In the genomic region with DNA sequence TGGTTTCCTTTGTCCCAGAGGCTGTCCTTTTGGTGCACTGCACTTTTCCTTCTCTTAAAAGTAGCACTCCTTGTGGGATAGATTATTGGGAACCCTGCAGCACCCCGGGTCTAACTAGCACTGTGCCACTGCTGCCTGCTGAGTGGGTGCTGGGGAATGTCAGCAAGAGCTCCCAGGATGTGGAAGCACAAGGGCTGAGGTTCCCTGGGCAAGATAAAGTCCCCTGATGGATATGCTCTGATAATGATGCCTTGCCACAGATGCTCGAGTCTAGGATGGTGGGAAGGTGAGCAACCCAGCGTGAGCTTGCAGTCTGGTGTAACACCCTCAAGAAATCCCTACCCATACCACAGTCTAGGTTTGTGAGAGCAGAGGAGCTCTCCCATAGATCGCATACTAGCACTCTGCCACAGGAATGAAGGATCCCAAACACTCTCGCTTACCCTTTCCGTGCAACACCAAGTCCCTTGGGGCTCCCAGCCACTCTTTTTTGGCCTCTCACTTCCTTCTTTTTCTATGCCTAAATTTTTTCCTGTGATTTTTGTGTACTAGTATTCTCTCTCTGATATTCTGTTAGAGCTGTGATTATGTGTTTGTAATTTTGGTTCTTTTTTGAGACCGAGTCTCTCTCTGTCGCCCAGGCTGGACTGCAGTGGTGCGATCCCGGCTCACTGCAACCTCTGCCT, we compare ENCODE assay signal across 1 cellular context.
TF ChIP-seq lines count a peak whose summit lies in the region.

No MANE protein-coding gene starts in this region.

TF ChIP-seq in GM12878, 131 proteins besides CTCF, POLR2A, EP300 and RAD21:
- TF ChIP-seq CEBPB (IDR thresholded peaks at IDR 0.05; ENCODE audit: borderline replicate concordance in 1 of 2, low read depth in 2 of 2, low read length in 2 of 2) (no peak), CHD2 (IDR thresholded peaks at IDR 0.05; ENCODE audit: borderline replicate concordance, low read depth, low read length) (no peak), SPI1 (IDR thresholded peaks at IDR 0.05; ENCODE audit: borderline replicate concordance, insufficient read depth, low read depth, low read length) (peak; percentile 50; the same call in 1 of the 2 replicates), BACH1 (IDR thresholded peaks at IDR 0.05; ENCODE audit: borderline replicate concordance) (no peak), MEF2A (IDR thresholded peaks at IDR 0.05; ENCODE audit: insufficient read depth, low read depth, low read length) (no peak), NR2F1 (conservative IDR thresholded peaks at IDR 0.05) (no peak), MEF2B (IDR thresholded peaks at IDR 0.05; ENCODE audit: partially characterized antibody, poor library complexity, severe bottlenecking) (peak; percentile 38), KDM1A (IDR thresholded peaks at IDR 0.05; ENCODE audit: borderline replicate concordance) (no peak)
- TF ChIP-seq, protein P1, sequence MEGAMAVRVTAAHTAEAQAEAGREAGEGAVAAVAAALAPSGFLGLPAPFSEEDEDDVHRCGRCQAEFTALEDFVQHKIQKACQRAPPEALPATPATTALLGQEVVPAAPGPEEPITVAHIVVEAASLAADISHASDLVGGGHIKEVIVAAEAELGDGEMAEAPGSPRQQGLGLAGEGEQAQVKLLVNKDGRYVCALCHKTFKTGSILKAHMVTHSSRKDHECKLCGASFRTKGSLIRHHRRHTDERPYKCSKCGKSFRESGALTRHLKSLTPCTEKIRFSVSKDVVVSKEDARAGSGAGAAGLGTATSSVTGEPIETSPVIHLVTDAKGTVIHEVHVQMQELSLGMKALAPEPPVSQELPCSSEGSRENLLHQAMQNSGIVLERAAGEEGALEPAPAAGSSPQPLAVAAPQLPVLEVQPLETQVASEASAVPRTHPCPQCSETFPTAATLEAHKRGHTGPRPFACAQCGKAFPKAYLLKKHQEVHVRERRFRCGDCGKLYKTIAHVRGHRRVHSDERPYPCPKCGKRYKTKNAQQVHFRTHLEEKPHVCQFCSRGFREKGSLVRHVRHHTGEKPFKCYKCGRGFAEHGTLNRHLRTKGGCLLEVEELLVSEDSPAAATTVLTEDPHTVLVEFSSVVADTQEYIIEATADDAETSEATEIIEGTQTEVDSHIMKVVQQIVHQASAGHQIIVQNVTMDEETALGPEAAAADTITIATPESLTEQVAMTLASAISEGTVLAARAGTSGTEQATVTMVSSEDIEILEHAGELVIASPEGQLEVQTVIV (IDR thresholded peaks at IDR 0.05; ENCODE audit: borderline replicate concordance, partially characterized antibody), result no peak
